In genomic region chr9:99187311-99187710, GRCh38 we compare ENCODE assay signal across 18 cellular contexts.
"Had no signal": no experiment of that assay in that cellular context is flagged by ENCODE, and none has a peak within 500 bp of the region (broad histone marks: within the 10 kb centered on the region; RNA-seq: fewer than 3 reads in every experiment).

No MANE protein-coding gene starts in this region.

- H3K36me3 ChIP-seq: gastroesophageal sphincter, heart right ventricle, neural progenitor cell, ovary, right lobe of liver, thoracic aorta, upper lobe of right lung had no signal

- H3K4me3 Mint-ChIP-seq: activated CD4-positive, alpha-beta memory T cell treated with anti-CD3 and anti-CD28 coated beads for 36 hours; activated CD4-positive, alpha-beta T cell treated with anti-CD3 and anti-CD28 coated beads for 36 hours; activated CD8-positive, alpha-beta memory T cell treated with anti-CD3 and anti-CD28 coated beads, Interleukin-2, amount 10 ng/mL, durations not matched to agents 7 days and 5 days; activated T-cell treated with anti-CD3 and anti-CD28 coated beads, Interleukin-2, amount 50 U/mL, for 4 hours; endodermal cell; neural progenitor cell had no signal

- ATAC-seq: activated CD4-positive, alpha-beta T cell treated with anti-CD3 and anti-CD28 coated beads for 36 hours; activated CD8-positive, alpha-beta memory T cell treated with anti-CD3 and anti-CD28 coated beads, Interleukin-2, amount 10 ng/mL, durations not matched to agents 7 days and 5 days; activated T-cell treated with anti-CD3 and anti-CD28 coated beads, Interleukin-2, amount 50 U/mL, for 4 hours; gastroesophageal sphincter; heart right ventricle; left lobe of liver; right lobe of liver; upper lobe of right lung had no signal

- H2AFZ ChIP-seq: neural progenitor cell had no signal

- H3K4me1 ChIP-seq: neural progenitor cell, right lobe of liver had no signal

- H3K9me3 ChIP-seq: gastroesophageal sphincter, heart right ventricle, ovary, right lobe of liver, thoracic aorta, upper lobe of right lung had no signal

- H3K27ac Mint-ChIP-seq: activated CD4-positive, alpha-beta memory T cell treated with anti-CD3 and anti-CD28 coated beads for 36 hours; activated CD4-positive, alpha-beta T cell treated with anti-CD3 and anti-CD28 coated beads for 36 hours; activated CD8-positive, alpha-beta memory T cell treated with anti-CD3 and anti-CD28 coated beads, Interleukin-2, amount 10 ng/mL, durations not matched to agents 7 days and 5 days; endodermal cell; neural progenitor cell had no signal

- H3K9me3 Mint-ChIP-seq: activated CD4-positive, alpha-beta memory T cell treated with anti-CD3 and anti-CD28 coated beads for 36 hours; activated T-cell treated with anti-CD3 and anti-CD28 coated beads, Interleukin-2, amount 50 U/mL, for 4 hours; endodermal cell; neural progenitor cell had no signal

- FAIRE-seq: islet of Langerhans had no signal

- DNase-seq: activated CD4-positive, alpha-beta memory T cell treated with anti-CD3 and anti-CD28 coated beads for 36 hours; activated CD4-positive, alpha-beta T cell treated with anti-CD3 and anti-CD28 coated beads for 36 hours; activated CD8-positive, alpha-beta memory T cell treated with anti-CD3 and anti-CD28 coated beads, Interleukin-2, amount 10 ng/mL, durations not matched to agents 7 days and 5 days; activated effector memory CD4-positive, alpha-beta T cell treated with Interleukin-2 at 50 U/mL for 16 hours; activated naive CD4-positive, alpha-beta T cell treated with anti-CD3 and anti-CD28 coated beads, Interleukin-2, amount 50 U/mL, for 16 hours; activated T-cell treated with anti-CD3 and anti-CD28 coated beads, Interleukin-2, amount 50 U/mL, for 4 hours; dorsolateral prefrontal cortex; endodermal cell; heart right ventricle; ovary; right lobe of liver; upper lobe of right lung had no signal

- H3K36me3 Mint-ChIP-seq: activated CD4-positive, alpha-beta memory T cell treated with anti-CD3 and anti-CD28 coated beads for 36 hours; activated CD8-positive, alpha-beta memory T cell treated with anti-CD3 and anti-CD28 coated beads, Interleukin-2, amount 10 ng/mL, durations not matched to agents 7 days and 5 days; neural progenitor cell had no signal

- H3K27ac ChIP-seq: dorsolateral prefrontal cortex, gastroesophageal sphincter, heart right ventricle, neural progenitor cell, ovary, right lobe of liver, thoracic aorta, upper lobe of right lung, VCaP had no signal

- H3K9ac ChIP-seq: neural progenitor cell had no signal

- H3K4me3 ChIP-seq: dorsolateral prefrontal cortex, gastroesophageal sphincter, heart right ventricle, neural progenitor cell, ovary, right lobe of liver, thoracic aorta, upper lobe of right lung had no signal

- H3K27me3 Mint-ChIP-seq: activated CD4-positive, alpha-beta memory T cell treated with anti-CD3 and anti-CD28 coated beads for 36 hours; activated CD8-positive, alpha-beta memory T cell treated with anti-CD3 and anti-CD28 coated beads, Interleukin-2, amount 10 ng/mL, durations not matched to agents 7 days and 5 days had no signal

- H3K4me2 ChIP-seq: neural progenitor cell had no signal

- H3K27me3 ChIP-seq: dorsolateral prefrontal cortex, heart right ventricle, neural progenitor cell, ovary, right lobe of liver had no signal
